29 cellular contexts compared by ENCODE assay signal in the genomic region with DNA sequence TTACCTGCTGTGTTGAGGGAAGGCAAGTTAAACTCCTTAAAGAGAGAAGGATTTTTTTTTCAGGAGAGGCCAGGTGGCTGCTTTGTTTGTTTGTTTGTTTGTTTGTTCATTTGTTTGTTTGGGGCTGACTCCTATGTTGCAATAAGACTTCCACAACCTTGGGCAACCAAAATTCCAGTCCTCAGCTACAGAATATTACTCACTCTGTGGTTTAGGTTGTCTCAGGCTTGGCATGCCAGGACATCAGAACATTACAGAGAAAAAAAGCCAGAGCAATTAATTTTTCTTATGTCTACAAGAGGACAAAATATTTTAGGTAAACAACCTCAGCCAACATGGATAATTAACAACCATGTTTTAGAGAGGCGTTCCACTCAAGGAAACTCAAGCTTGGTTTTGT.
DNase-seq lines count a peak whose midpoint lies in the region; ATAC-seq, FAIRE-seq and TF ChIP-seq lines count a peak whose summit lies in the region.
"Had no signal": no experiment of that assay in that cellular context is flagged by ENCODE, and none has a peak within 500 bp of the region (broad histone marks: within the 10 kb centered on the region; RNA-seq: fewer than 3 reads in every experiment).

No MANE protein-coding gene starts in this region.

- no peaks in the 10 kb centered on the region for H3K36me3 ChIP-seq in breast epithelium
- no peaks in the 10 kb centered on the region for H3K36me3 ChIP-seq in astrocyte (ENCODE audit: insufficient read depth, low read length)
- no peaks in the 10 kb centered on the region for H3K36me3 ChIP-seq in esophagus muscularis mucosa
- H3K36me3 ChIP-seq: cardiac muscle cell, upper lobe of right lung had no signal

- no peak for FAIRE-seq in astrocyte (lab: Jason Lieb, UNC)
- FAIRE-seq: D721Med, GM18507 had no signal

- WGBS in esophagus muscularis mucosa, result 88% methylated on average over 1 of the region's 1 CpG

- TF ChIP-seq EP300 in esophagus muscularis mucosa (IDR thresholded peaks at IDR 0.05), result no peak

- no peaks in the 10 kb centered on the region for H4K20me1 ChIP-seq in astrocyte (ENCODE audit: insufficient read depth, low read length)

- H3K36me3 Mint-ChIP-seq in MCF 10A (ENCODE audit: insufficient read depth, unreplicated experiment) (peaks cover 4% of the 10 kb centered on the region), astrocyte (ENCODE audit: low read depth, unreplicated experiment) (no peaks in the 10 kb centered on the region)
- H3K36me3 Mint-ChIP-seq: activated naive CD4-positive, alpha-beta T cell treated with anti-CD3 and anti-CD28 coated beads, Interleukin-2, amount 10 ng/mL, durations not matched to agents 7 days and 5 days; CD4-positive, CD25-positive, alpha-beta regulatory T cell; stimulated activated memory B cell treated with anti-CD40 and anti-IgM and Interleukin-4, amounts not matched to agents 10 μg/mL and 1 μg/mL and 100 μg/mL, for 72 hours had no signal

- DNase-seq in MCF 10A (ENCODE audit: unreplicated experiment) (peak; percentile 69), breast epithelium (ENCODE audit: low spot score in 2 of 2) (no peak), astrocyte (ENCODE audit: low read depth) (peak; percentile 12), foreskin keratinocyte (peak; percentile 56 to 74), esophagus muscularis mucosa (ENCODE audit: extremely low spot score) (no peak), left lobe of liver (ENCODE audit: low spot score) (no peak)
- DNase-seq in activated CD4-positive, alpha-beta T cell treated with anti-CD3 and anti-CD28 coated beads, Interleukin-2, amount 50 U/mL, for 1 hour, result no peak
- no peak for DNase-seq in activated T-cell treated with anti-CD3 and anti-CD28 coated beads, Interleukin-2, amount 50 U/mL, for 48 hours
- DNase-seq: activated B cell treated with CpG ODN at 0.5 μM for 24 hours; activated naive CD4-positive, alpha-beta T cell treated with anti-CD3 and anti-CD28 coated beads, Interleukin-2, amount 10 ng/mL, durations not matched to agents 7 days and 5 days; amygdala; CD4-positive, CD25-positive, alpha-beta regulatory T cell; endodermal cell; kidney glomerular epithelial cell; NCI-H1694 treated with DMSO at 0.1 percent for 48 hours; NCI-H2171; NCI-H510A treated with DMSO at 0.1 percent for 48 hours; SIG-M5; stimulated activated CD4-positive, alpha-beta T cell treated with anti-CD3 and anti-CD28 coated beads, Interleukin-4, amount 100 ng/mL, for 4 hours; substantia nigra; upper lobe of right lung had no signal

- H3K79me2 ChIP-seq in astrocyte (ENCODE audit: insufficient read depth, low read length), result no peaks in the 10 kb centered on the region

- no peak overlapping the region for H3K9ac ChIP-seq in astrocyte (ENCODE audit: low read length)

- H3K27ac Mint-ChIP-seq in MCF 10A (ENCODE audit: low read depth, unreplicated experiment) (peak overlapping the region; percentile 3), astrocyte (ENCODE audit: unreplicated experiment) (no peak overlapping the region)
- H3K27ac Mint-ChIP-seq: activated B cell treated with CpG ODN at 0.5 μM for 24 hours; activated naive CD4-positive, alpha-beta T cell treated with anti-CD3 and anti-CD28 coated beads, Interleukin-2, amount 10 ng/mL, durations not matched to agents 7 days and 5 days; CD4-positive, CD25-positive, alpha-beta regulatory T cell; endodermal cell; stimulated activated memory B cell treated with anti-CD40 and anti-IgM and Interleukin-4, amounts not matched to agents 10 μg/mL and 1 μg/mL and 100 μg/mL, for 72 hours had no signal

- TF ChIP-seq POLR2A in breast epithelium (IDR thresholded peaks at IDR 0.05) (no peak), esophagus muscularis mucosa (IDR thresholded peaks at IDR 0.05; ENCODE audit: low read depth) (no peak)

- intact Hi-C loops in MCF 10A (cut with micrococcal nuclease) (no loop called here), breast epithelium (cut with DNase I; ENCODE audit: low total_unique reads) (no loop called here), esophagus muscularis mucosa (cut with DNase I) (no loop called here)

- H3K27me3 Mint-ChIP-seq in MCF 10A (ENCODE audit: insufficient read depth, unreplicated experiment) (no peaks in the 10 kb centered on the region), astrocyte (ENCODE audit: low read depth, unreplicated experiment) (no peaks in the 10 kb centered on the region)

- H3K4me2 ChIP-seq in astrocyte (ENCODE audit: low read length), result no peak overlapping the region

- no peaks in the 10 kb centered on the region for H3K27me3 ChIP-seq in breast epithelium
- H3K27me3 ChIP-seq in astrocyte (ENCODE audit: insufficient read depth, low read length), result no peaks in the 10 kb centered on the region
- H3K27me3 ChIP-seq in foreskin keratinocyte, result no peaks in the 10 kb centered on the region
- H3K27me3 ChIP-seq in esophagus muscularis mucosa, result peaks cover 0 to 5% (median 0%) of the 10 kb centered on the region in 4 donors
- H3K27me3 ChIP-seq: cardiac muscle cell, upper lobe of right lung had no signal

- no peak overlapping the region for H2AFZ ChIP-seq in astrocyte (ENCODE audit: low read depth, low read length)

- TF ChIP-seq CTCF in MCF 10A (IDR thresholded peaks at IDR 0.05; ENCODE audit: unreplicated experiment), result no peak
- TF ChIP-seq CTCF in breast epithelium (IDR thresholded peaks at IDR 0.05), result no peak
- TF ChIP-seq CTCF in astrocyte (IDR thresholded peaks at IDR 0.05; ENCODE audit: insufficient read depth, low read depth, low read length), result no peak
- no peak for TF ChIP-seq CTCF in foreskin keratinocyte (conservative IDR thresholded peaks at IDR 0.05)
- TF ChIP-seq CTCF in esophagus muscularis mucosa (IDR thresholded peaks at IDR 0.05), result no peak

- no peak overlapping the region for H3K27ac ChIP-seq in breast epithelium
- H3K27ac ChIP-seq in astrocyte (ENCODE audit: low read depth, low read length), result no peak overlapping the region
- no peak overlapping the region for H3K27ac ChIP-seq in foreskin keratinocyte
- no peak overlapping the region for H3K27ac ChIP-seq in esophagus muscularis mucosa (replicated peaks in 1 of 4)
- H3K27ac ChIP-seq: 22Rv1, cardiac muscle cell, upper lobe of right lung had no signal

- CTCF ChIA-PET in MCF 10A (lab: Yijun Ruan, JAX), result interaction anchor here (1.1 to 1.4 kb wide), 2 partner anchors 14 to 47 kb away, joined by 3 to 6 read pairs; no protein-coding TSS in a partner anchor

- H3K4me1 ChIP-seq in breast epithelium, result no peaks in the 10 kb centered on the region
- no peaks in the 10 kb centered on the region for H3K4me1 ChIP-seq in astrocyte (ENCODE audit: insufficient read depth, low read length)
- H3K4me1 ChIP-seq in foreskin keratinocyte, result peaks cover 17% of the 10 kb centered on the region
- no peaks in the 10 kb centered on the region for H3K4me1 ChIP-seq in esophagus muscularis mucosa
- H3K4me1 ChIP-seq: upper lobe of right lung had no signal

- POLR2A ChIA-PET in MCF 10A (lab: Yijun Ruan, JAX), result interaction anchor here (0.9 to 1.8 kb wide), 9 partner anchors 9 to 272 kb away, joined by 3 to 10 read pairs (median 3); no protein-coding TSS in a partner anchor

- H3K4me3 Mint-ChIP-seq in MCF 10A (ENCODE audit: unreplicated experiment) (no peak overlapping the region), astrocyte (ENCODE audit: unreplicated experiment) (no peak overlapping the region)
- H3K4me3 Mint-ChIP-seq: activated B cell treated with CpG ODN at 0.5 μM for 24 hours; activated naive CD4-positive, alpha-beta T cell treated with anti-CD3 and anti-CD28 coated beads, Interleukin-2, amount 10 ng/mL, durations not matched to agents 7 days and 5 days; CD4-positive, CD25-positive, alpha-beta regulatory T cell; endodermal cell; neural crest cell; stimulated activated memory B cell treated with anti-CD40 and anti-IgM and Interleukin-4, amounts not matched to agents 10 μg/mL and 1 μg/mL and 100 μg/mL, for 72 hours had no signal

- H3K9me3 ChIP-seq in breast epithelium (no peaks in the 10 kb centered on the region), astrocyte (ENCODE audit: insufficient read depth, low read depth, low read length) (no peaks in the 10 kb centered on the region), esophagus muscularis mucosa (peaks cover 0 to 8% (median 0%) of the 10 kb centered on the region in 4 donors)
- H3K9me3 ChIP-seq: upper lobe of right lung had no signal

- peaks cover 8% of the 10 kb centered on the region for H3K9me3 Mint-ChIP-seq in MCF 10A (ENCODE audit: unreplicated experiment)
- H3K9me3 Mint-ChIP-seq in astrocyte (ENCODE audit: unreplicated experiment), result no peaks in the 10 kb centered on the region
- H3K9me3 Mint-ChIP-seq: activated naive CD4-positive, alpha-beta T cell treated with anti-CD3 and anti-CD28 coated beads, Interleukin-2, amount 10 ng/mL, durations not matched to agents 7 days and 5 days had no signal

- BruUV-seq in MCF 10A (replicated peaks; lab: Mats Ljungman, UMichigan), result no TSS peak

- H3K4me1 Mint-ChIP-seq in MCF 10A (ENCODE audit: insufficient read depth, unreplicated experiment), result peaks cover 30% of the 10 kb centered on the region
- peaks cover 4% of the 10 kb centered on the region for H3K4me1 Mint-ChIP-seq in astrocyte (ENCODE audit: low read depth, unreplicated experiment)
- H3K4me1 Mint-ChIP-seq: activated B cell treated with CpG ODN at 0.5 μM for 24 hours; activated naive CD4-positive, alpha-beta T cell treated with anti-CD3 and anti-CD28 coated beads, Interleukin-2, amount 10 ng/mL, durations not matched to agents 7 days and 5 days; CD4-positive, CD25-positive, alpha-beta regulatory T cell; neural crest cell; stimulated activated memory B cell treated with anti-CD40 and anti-IgM and Interleukin-4, amounts not matched to agents 10 μg/mL and 1 μg/mL and 100 μg/mL, for 72 hours had no signal

- peak; percentile 86 for ATAC-seq in foreskin keratinocyte
- ATAC-seq in left lobe of liver, result no peak
- ATAC-seq: sciatic nerve; stimulated activated memory B cell treated with anti-CD40 and anti-IgM and Interleukin-4, amounts not matched to agents 10 μg/mL and 1 μg/mL and 100 μg/mL, for 72 hours; upper lobe of right lung had no signal

- no peak overlapping the region for H3K4me3 ChIP-seq in breast epithelium
- no peak overlapping the region for H3K4me3 ChIP-seq in astrocyte (ENCODE audit: insufficient read depth, low read depth, low read length)
- no peak overlapping the region for H3K4me3 ChIP-seq in esophagus muscularis mucosa
- H3K4me3 ChIP-seq: cardiac muscle cell, lung, upper lobe of right lung had no signal

Comparison
In these comparisons a context has a peak if more than half of its experiments do, and no peak if none do; other contexts are left out.
1. DNase-seq: peak in MCF 10A (single experiment), astrocyte (single experiment) and foreskin keratinocyte (2 of 2); none in breast epithelium (0 of 2), esophagus muscularis mucosa (single experiment), activated CD4-positive, alpha-beta T cell treated with anti-CD3 and anti-CD28 coated beads, Interleukin-2, amount 50 U/mL, for 1 hour (single experiment), activated T-cell treated with anti-CD3 and anti-CD28 coated beads, Interleukin-2, amount 50 U/mL, for 48 hours (0 of 2) and left lobe of liver (single experiment).